Comparison of ENCODE assay signal across 25 cellular contexts in the genomic region with DNA sequence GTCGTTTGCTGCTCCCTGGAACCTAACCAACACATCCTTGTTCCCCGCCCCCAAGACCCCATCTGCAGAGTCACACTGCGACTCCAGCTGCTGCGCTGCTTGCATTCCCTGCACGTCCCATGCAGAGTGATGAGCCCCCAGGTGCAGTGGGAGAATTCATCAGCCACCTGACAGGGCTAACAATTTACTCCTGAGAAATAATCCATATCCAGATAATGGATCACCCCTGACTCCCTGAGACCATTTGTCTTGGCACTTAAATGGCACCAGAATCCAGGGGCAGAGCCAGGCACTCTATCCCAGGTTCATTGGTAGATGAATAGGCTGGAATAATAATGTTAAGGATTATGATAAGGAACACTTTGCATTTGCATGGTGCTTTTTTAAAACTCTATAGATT. TPM values are rescaled to one million over a fixed set of nuclear protein-coding genes. Genes with fewer than 3 reads are reported as not detected.
"Had no signal": no experiment of that assay in that cellular context is flagged by ENCODE, and none has a peak within 500 bp of the region (broad histone marks: within the 10 kb centered on the region; RNA-seq: fewer than 3 reads in every experiment).

No MANE protein-coding gene starts in this region.

- H3K4me1 ChIP-seq: SJSA1 had no signal

- H3K4me3 ChIP-seq: MG63, SJSA1, SK-N-MC had no signal

- H3K36me3 ChIP-seq: MG63, SJSA1 had no signal

- H3K27me3 ChIP-seq: MG63, SJSA1 had no signal

- ATAC-seq: HepG2 had no signal

- H3K27ac ChIP-seq: HL-60, SJSA1, SK-N-MC had no signal

- H3K9me3 ChIP-seq: MG63, SJSA1 had no signal

- FAIRE-seq: HepG2, HTR-8/SVneo, RCC 7860 had no signal

- DNase-seq: IMR-90, Karpas-422, KG1, MG63, NCI-H1092, NCI-H1105 treated with DMSO at 0.1 percent for 48 hours, NCI-H1417 treated with DMSO at 0.1 percent for 48 hours, NCI-H146, NCI-H1694 treated with DMSO at 0.1 percent for 48 hours, NCI-H1930, NCI-H2081, NCI-H2171, NCI-H524, NCI-H526 treated with DMSO at 0.1 percent for 48 hours, NCI-H774, Right ventricle myocardium superior, RPMI8226, SIG-M5 had no signal

RNA-seq across cellular contexts. Expression of gene ARHGAP36, which starts 12.4 kb away (rescaled TPM):
- total RNA-seq: HepG2, IMR-90, NCI-H460, Right ventricle myocardium superior, SJSA1 had no signal
